ENCODE assay signal across 37 cellular contexts in genomic region chr11:71562120-71562519, GRCh38. TPM values are rescaled to one million over a fixed set of nuclear protein-coding genes. Genes with fewer than 3 reads are reported as not detected.
"Had no signal": no experiment of that assay in that cellular context is flagged by ENCODE, and none has a peak within 500 bp of the region (broad histone marks: within the 10 kb centered on the region; RNA-seq: fewer than 3 reads in every experiment).

No MANE protein-coding gene starts in this region.

- H3K4me1 ChIP-seq: gastroesophageal sphincter, pancreas, prostate gland, stomach, thyroid gland, upper lobe of left lung had no signal

- H3K9me3 ChIP-seq: pancreas, prostate gland, stomach, thyroid gland, upper lobe of left lung had no signal

- H3K4me3 ChIP-seq: cardiac muscle cell, coronary artery, dorsolateral prefrontal cortex, gastroesophageal sphincter, hepatocyte, pancreas, prostate gland, stomach, thyroid gland, upper lobe of left lung had no signal

- FAIRE-seq: keratinocyte, pancreas, small intestine, TTC549 had no signal

- H3K4me2 ChIP-seq: hepatocyte had no signal

- H2AFZ ChIP-seq: hepatocyte had no signal

- H3K27me3 ChIP-seq: cardiac muscle cell, hepatocyte, pancreas, thyroid gland, upper lobe of left lung had no signal

- H3K27ac ChIP-seq: cardiac muscle cell, coronary artery, dorsolateral prefrontal cortex, gastroesophageal sphincter, hepatocyte, pancreas, prostate gland, stomach, thyroid gland, upper lobe of left lung, WERI-Rb-1 had no signal

- DNase-seq: activated CD4-positive, alpha-beta T cell treated with anti-CD3 and anti-CD28 coated beads for 48 hours; activated CD4-positive, alpha-beta T cell treated with anti-CD3 and anti-CD28 coated beads, Interleukin-2, amount 50 U/mL, for 48 hours; activated CD8-positive, alpha-beta memory T cell treated with anti-CD3 and anti-CD28 coated beads for 24 hours; activated effector memory CD4-positive, alpha-beta T cell treated with Interleukin-2 at 50 U/mL for 16 hours; activated naive CD4-positive, alpha-beta T cell treated with Interleukin-2 at 50 U/mL for 16 hours; anterior cingulate cortex; dorsolateral prefrontal cortex; effector memory CD8-positive, alpha-beta T cell; left cardiac atrium; midbrain; naive thymus-derived CD4-positive, alpha-beta T cell; pancreas; retina; small intestine; stimulated activated CD4-positive, alpha-beta T cell treated with anti-CD3 and anti-CD28 coated beads, Interleukin-1b, Interleukin-23, amount 100 ng/mL, for 48 hours; stimulated activated CD4-positive, alpha-beta T cell treated with anti-CD3 and anti-CD28 coated beads, Interleukin-4, amount 100 ng/mL, for 4 hours; stimulated activated CD8-positive, alpha-beta memory T cell treated with anti-CD3 and anti-CD28 coated beads, Interleukin-4, amount 100 ng/mL, for 48 hours; stomach; T-helper 9 cell; thyroid gland; upper lobe of left lung; WERI-Rb-1 had no signal

- ATAC-seq: activated CD4-positive, CD25-positive, alpha-beta regulatory T cell treated with anti-CD3 and anti-CD28 coated beads, Interleukin-2, amount 50 U/mL, for 24 hours; effector memory CD8-positive, alpha-beta T cell; gastroesophageal sphincter; left cardiac atrium; naive thymus-derived CD4-positive, alpha-beta T cell; pancreas; sciatic nerve; stimulated activated memory B cell treated with anti-CD40 and anti-IgM and Interleukin-4, amounts not matched to agents 10 μg/mL and 1 μg/mL and 100 μg/mL, for 72 hours had no signal

- H3K79me2 ChIP-seq: hepatocyte had no signal

- H3K36me3 ChIP-seq: cardiac muscle cell, gastroesophageal sphincter, pancreas, prostate gland, stomach, thyroid gland, upper lobe of left lung, WERI-Rb-1 had no signal

RNA-seq across cellular contexts. Expression of gene KRTAP5-10, which starts 3.2 kb away (rescaled TPM):
- total RNA-seq: cardiac muscle cell; cerebellum; gastroesophageal sphincter; hepatocyte; left cardiac atrium; naive thymus-derived CD4-positive, alpha-beta T cell; prostate gland; sciatic nerve; stomach; thyroid gland had no signal
- polyA plus RNA-seq: adipose tissue; keratinocyte; liver; naive thymus-derived CD4-positive, alpha-beta T cell; neural cell; stomach had no signal

RNA-seq across cellular contexts. Expression of gene KRTAP5-9, which starts 13.9 kb away (rescaled TPM):
- total RNA-seq: cerebellum, gastroesophageal sphincter, left cardiac atrium, liver, stomach had no signal
- polyA plus RNA-seq: adipose tissue; cardiac muscle cell; naive thymus-derived CD4-positive, alpha-beta T cell; neural cell had no signal

RNA-seq across cellular contexts. Expression of gene KRTAP5-11, which starts 20.6 kb away (rescaled TPM):
- total RNA-seq: cardiac muscle cell; cerebellum; gastroesophageal sphincter; hepatocyte; left cardiac atrium; liver; naive thymus-derived CD4-positive, alpha-beta T cell; pancreas; prostate gland; sciatic nerve; stomach; thyroid gland; upper lobe of left lung had no signal
- polyA plus RNA-seq: adipose tissue; cardiac muscle cell; esophagus; hepatocyte; keratinocyte; liver; naive thymus-derived CD4-positive, alpha-beta T cell; neural cell; small intestine; stomach had no signal

RNA-seq across cellular contexts. Expression of gene KRTAP5-8, which starts 24.3 kb away (rescaled TPM):
- total RNA-seq: cardiac muscle cell; cerebellum; hepatocyte; left cardiac atrium; liver; naive thymus-derived CD4-positive, alpha-beta T cell had no signal
- polyA plus RNA-seq: adipose tissue; cardiac muscle cell; hepatocyte; keratinocyte; liver; naive thymus-derived CD4-positive, alpha-beta T cell; neural cell had no signal

RNA-seq across cellular contexts. Expression of gene KRTAP5-7, which starts 35.1 kb away (rescaled TPM):
- total RNA-seq: cardiac muscle cell, gastroesophageal sphincter, hepatocyte, left cardiac atrium had no signal
- polyA plus RNA-seq: cardiac muscle cell; hepatocyte; keratinocyte; liver; naive thymus-derived CD4-positive, alpha-beta T cell had no signal
